14 cellular contexts compared by ENCODE assay signal in the genomic region with DNA sequence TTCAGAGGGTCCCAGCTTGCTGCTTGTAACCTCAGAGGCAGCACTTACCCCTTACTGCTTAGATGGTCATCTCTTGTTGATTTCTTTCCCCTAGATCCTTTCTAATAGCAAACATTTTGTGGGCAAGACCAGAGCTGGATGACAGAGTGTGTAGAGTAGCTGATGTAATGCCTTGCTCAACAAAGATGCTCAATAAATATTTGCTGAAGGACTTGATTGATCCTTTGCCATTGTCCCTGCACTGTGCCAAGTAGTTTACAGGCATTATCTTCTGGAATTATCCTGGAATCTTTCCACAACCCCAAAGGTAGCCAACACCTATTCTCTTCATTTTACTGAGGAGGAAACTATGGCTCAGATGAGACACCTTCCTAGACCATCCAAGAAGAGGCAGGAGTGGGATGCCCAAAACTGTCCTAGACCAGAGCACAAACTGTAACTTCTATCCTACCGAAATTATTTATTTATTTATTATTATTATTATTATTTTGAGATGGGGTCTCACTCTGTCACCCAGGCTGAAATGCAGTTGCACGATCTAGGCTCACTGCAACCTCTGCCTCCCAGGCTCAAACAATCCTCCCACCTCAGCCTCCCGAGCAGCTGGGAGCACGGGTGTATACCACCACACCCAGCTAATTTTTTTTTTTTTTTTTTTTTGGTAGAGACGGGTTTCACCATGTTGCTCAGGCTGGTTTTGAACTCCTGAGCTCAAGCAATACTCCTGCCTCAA. TPM values are rescaled to one million over a fixed set of nuclear protein-coding genes. Genes with fewer than 3 reads are reported as not detected.
A peak's percentile ranks its signal among the peaks of the same experiment; 100 is the strongest.
DNase-seq lines count a peak whose midpoint lies in the region; ATAC-seq and TF ChIP-seq lines count a peak whose summit lies in the region.
"Had no signal": no experiment of that assay in that cellular context is flagged by ENCODE, and none has a peak within 500 bp of the region (broad histone marks: within the 10 kb centered on the region; RNA-seq: fewer than 3 reads in every experiment).

No MANE protein-coding gene starts in this region.

- no peaks in the 10 kb centered on the region for H3K9me3 Mint-ChIP-seq in activated T-cell treated with anti-CD3 and anti-CD28 coated beads, Interleukin-2, amount 50 U/mL, for 72 hours
- no peaks in the 10 kb centered on the region for H3K9me3 Mint-ChIP-seq in stimulated activated effector memory CD8-positive, alpha-beta T cell treated with anti-CD3 and anti-CD28 coated beads, Interleukin-12 subunit alpha, Interleukin-12 subunit beta, amount 100 ng/mL, for 72 hours
- H3K9me3 Mint-ChIP-seq: effector memory CD8-positive, alpha-beta T cell had no signal

- no peak overlapping the region for H3K27ac ChIP-seq in SK-N-MC

- H3K36me3 Mint-ChIP-seq in activated T-cell treated with anti-CD3 and anti-CD28 coated beads, Interleukin-2, amount 50 U/mL, for 72 hours (ENCODE audit: insufficient read depth in 2 of 2) = peaks cover 0 to 1% of the 10 kb centered on the region in 2 donors
- peaks cover 71% of the 10 kb centered on the region for H3K36me3 Mint-ChIP-seq in stimulated activated effector memory CD8-positive, alpha-beta T cell treated with anti-CD3 and anti-CD28 coated beads, Interleukin-12 subunit alpha, Interleukin-12 subunit beta, amount 100 ng/mL, for 72 hours

- no peaks in the 10 kb centered on the region for H3K9me3 ChIP-seq in SK-N-MC (ENCODE audit: low read depth, low read length)
- H3K9me3 ChIP-seq: BE2C, tibial nerve had no signal

- peak overlapping the region; percentile 39 to 90 for H3K4me3 Mint-ChIP-seq in activated T-cell treated with anti-CD3 and anti-CD28 coated beads, Interleukin-2, amount 50 U/mL, for 72 hours
- peak overlapping the region; percentile 85 for H3K4me3 Mint-ChIP-seq in stimulated activated effector memory CD8-positive, alpha-beta T cell treated with anti-CD3 and anti-CD28 coated beads, Interleukin-12 subunit alpha, Interleukin-12 subunit beta, amount 100 ng/mL, for 72 hours

- no peak for ATAC-seq in activated T-cell treated with anti-CD3 and anti-CD28 coated beads, Interleukin-2, amount 50 U/mL, for 72 hours (replicated peaks in 1 of 2)
- no peak for ATAC-seq in stimulated activated effector memory CD8-positive, alpha-beta T cell treated with anti-CD3 and anti-CD28 coated beads, Interleukin-12 subunit alpha, Interleukin-12 subunit beta, amount 100 ng/mL, for 72 hours
- ATAC-seq in GM18502 (IDR thresholded peaks at IDR 0.05; ENCODE audit: poor library complexity, unreplicated experiment) = no peak
- ATAC-seq: effector memory CD8-positive, alpha-beta T cell had no signal

- peaks cover 21% of the 10 kb centered on the region for H3K4me1 Mint-ChIP-seq in activated T-cell treated with anti-CD3 and anti-CD28 coated beads, Interleukin-2, amount 50 U/mL, for 72 hours (ENCODE audit: low read depth)
- H3K4me1 Mint-ChIP-seq in stimulated activated effector memory CD8-positive, alpha-beta T cell treated with anti-CD3 and anti-CD28 coated beads, Interleukin-12 subunit alpha, Interleukin-12 subunit beta, amount 100 ng/mL, for 72 hours = peaks cover 23% of the 10 kb centered on the region

- H3K27ac Mint-ChIP-seq in activated T-cell treated with anti-CD3 and anti-CD28 coated beads, Interleukin-2, amount 50 U/mL, for 72 hours = no peak overlapping the region
- peak overlapping the region; percentile 29 for H3K27ac Mint-ChIP-seq in stimulated activated effector memory CD8-positive, alpha-beta T cell treated with anti-CD3 and anti-CD28 coated beads, Interleukin-12 subunit alpha, Interleukin-12 subunit beta, amount 100 ng/mL, for 72 hours

- H3K4me3 ChIP-seq in SK-N-MC (peak overlapping the region; percentile 88), fibroblast of the aortic adventitia (ENCODE audit: low read depth, low read length) (peak overlapping the region; percentile 92)

- H3K36me3 ChIP-seq in SK-N-MC (ENCODE audit: insufficient read depth, low read length) = peaks cover 46% of the 10 kb centered on the region

- no peak overlapping the region for H3K9ac ChIP-seq in SK-N-MC (ENCODE audit: insufficient read length)

- no peak for TF ChIP-seq CTCF in fibroblast of the aortic adventitia (IDR thresholded peaks at IDR 0.05; ENCODE audit: insufficient read depth, low read length)

- DNase-seq in activated T-cell treated with anti-CD3 and anti-CD28 coated beads, Interleukin-2, amount 50 U/mL, for 72 hours = no peak
- no peak for DNase-seq in activated T-cell treated with anti-CD3 and anti-CD28 coated beads, Interleukin-2, amount 50 U/mL, for 1 hour
- DNase-seq in SK-N-MC (ENCODE audit: low read depth, low spot score) = no peak
- no peak for DNase-seq in fibroblast of the aortic adventitia (ENCODE audit: low read depth)
- no peak for DNase-seq in stimulated activated effector memory CD8-positive, alpha-beta T cell treated with anti-CD3 and anti-CD28 coated beads, Interleukin-12 subunit alpha, Interleukin-12 subunit beta, amount 100 ng/mL, for 72 hours (ENCODE audit: low spot score in 2 of 2)
- no peak for DNase-seq in stimulated activated CD4-positive, alpha-beta T cell treated with anti-CD3 and anti-CD28 coated beads, Interleukin-4, amount 100 ng/mL, for 4 hours
- no peak for DNase-seq in NOMO-1 treated with DMSO at 0.1 percent for 48 hours (lab: John Stamatoyannopoulos, UW; ENCODE audit: unreplicated experiment)
- DNase-seq: activated CD4-positive, CD25-positive, alpha-beta regulatory T cell treated with anti-CD3 and anti-CD28 coated beads, Interleukin-2, amount 50 U/mL, for 72 hours; amygdala; BE2C; effector memory CD8-positive, alpha-beta T cell; NCI-H1694 treated with DMSO at 0.1 percent for 48 hours had no signal

- no peaks in the 10 kb centered on the region for H3K27me3 Mint-ChIP-seq in activated T-cell treated with anti-CD3 and anti-CD28 coated beads, Interleukin-2, amount 50 U/mL, for 72 hours (ENCODE audit: low read depth)
- H3K27me3 Mint-ChIP-seq: effector memory CD8-positive, alpha-beta T cell had no signal

RNA-seq across cellular contexts. Expression of a gene that starts 1.4 kb away (rescaled TPM):
- 10 to 100 TPM; 13.9 to 25.5 TPM for total RNA-seq in activated T-cell treated with anti-CD3 and anti-CD28 coated beads, Interleukin-2, amount 50 U/mL, for 72 hours
- total RNA-seq in fibroblast of the aortic adventitia (ENCODE audit: low replicate concordance) = 16.7 and 22.0 TPM in 2 replicates

RNA-seq across cellular contexts. Expression of a gene that starts 1.7 kb away (rescaled TPM):
- total RNA-seq in activated T-cell treated with anti-CD3 and anti-CD28 coated beads, Interleukin-2, amount 50 U/mL, for 72 hours = 10 to 100 TPM; 11.5 to 16.0 TPM
- total RNA-seq in fibroblast of the aortic adventitia (ENCODE audit: low replicate concordance) = 9.7 and 100 TPM in 2 replicates
